In genomic region chr21:44485254-44485793, GRCh38 we compare ENCODE assay signal across 1 cellular context.
TF ChIP-seq lines count a peak whose summit lies in the region.

No MANE protein-coding gene starts in this region.

TF ChIP-seq in K562, 482 proteins besides CTCF, POLR2A, EP300 and RAD21 (continued from another document and continues in another):
- TF ChIP-seq ZNF639 (CRISPR knock-in tag; conservative IDR thresholded peaks at IDR 0.05 in 1 of 2, IDR thresholded peaks at IDR 0.05 in 1 of 2), result no peak
- no peak for TF ChIP-seq RBM34 (IDR thresholded peaks at IDR 0.05; ENCODE audit: borderline replicate concordance, insufficient read depth, low read length)
- TF ChIP-seq LARP7 (IDR thresholded peaks at IDR 0.05), result no peak
- TF ChIP-seq FOXJ2 (tag; IDR thresholded peaks at IDR 0.05), result no peak
- 0 out of 4 replicates have a peak, but pooled peaks of 1 of the 2 experiments have one; percentile 49 for TF ChIP-seq UBTF (IDR thresholded peaks at IDR 0.05; ENCODE audit: borderline replicate concordance in 1 of 2, low read depth in 2 of 2, low read length in 2 of 2)
- no peak for TF ChIP-seq MYC (IDR thresholded peaks at IDR 0.05; ENCODE audit: low read depth, low read length)
- no peak for TF ChIP-seq MYC (CRISPR knock-in tag; IDR thresholded peaks at IDR 0.05; ENCODE audit: borderline replicate concordance, low read depth)
- no peak for TF ChIP-seq TAF15 (IDR thresholded peaks at IDR 0.05; ENCODE audit: low read depth, low read length)
- no peak for TF ChIP-seq RBBP5 (IDR thresholded peaks at IDR 0.05; ENCODE audit: borderline replicate concordance, insufficient read depth, low read length, poor library complexity, severe bottlenecking)
- TF ChIP-seq ZNF224 (CRISPR knock-in tag; IDR thresholded peaks at IDR 0.05), result no peak
- no peak for TF ChIP-seq RERE (CRISPR knock-in tag; IDR thresholded peaks at IDR 0.05; ENCODE audit: borderline replicate concordance)
- TF ChIP-seq ZBTB8A (IDR thresholded peaks at IDR 0.05; ENCODE audit: partially characterized antibody), result no peak
- 0 out of 2 replicates have a peak, but pooled peaks have one; percentile 8 for TF ChIP-seq JUND (IDR thresholded peaks at IDR 0.05; ENCODE audit: borderline replicate concordance, low read depth, low read length)
- no peak for TF ChIP-seq JUND (tag; IDR thresholded peaks at IDR 0.05; ENCODE audit: borderline replicate concordance, low read depth, low read length)
- TF ChIP-seq NR2C1 (IDR thresholded peaks at IDR 0.05), result no peak
- TF ChIP-seq NR2C1 (tag; IDR thresholded peaks at IDR 0.05), result no peak
- TF ChIP-seq YY1 (IDR thresholded peaks at IDR 0.05; ENCODE audit: borderline replicate concordance in 1 of 3, control insufficient read depth in 1 of 3, extremely low read depth in 1 of 3, insufficient read depth in 3 of 3, insufficient read length in 1 of 3, insufficient replicate concordance in 2 of 3, low read depth in 1 of 3, low read length in 2 of 3), result no peak
- no peak for TF ChIP-seq CAMTA2 (CRISPR knock-in tag; conservative IDR thresholded peaks at IDR 0.05)
- peak; percentile 95 for TF ChIP-seq KLF13 (tag; IDR thresholded peaks at IDR 0.05; ENCODE audit: borderline replicate concordance, low read depth)
- TF ChIP-seq MTA2 (IDR thresholded peaks at IDR 0.05; ENCODE audit: low read depth), result no peak
- no peak for TF ChIP-seq ZNF184 (CRISPR knock-in tag; IDR thresholded peaks at IDR 0.05)
- no peak for TF ChIP-seq COPS2 (conservative IDR thresholded peaks at IDR 0.05)
- no peak for TF ChIP-seq SIRT6 (IDR thresholded peaks at IDR 0.05; ENCODE audit: low read depth, low read length)
- no peak for TF ChIP-seq ATF4 (CRISPR knock-in tag; IDR thresholded peaks at IDR 0.05)
- no peak for TF ChIP-seq GABPB2 (CRISPR knock-in tag; conservative IDR thresholded peaks at IDR 0.05)
- TF ChIP-seq MEF2D (tag; conservative IDR thresholded peaks at IDR 0.05; ENCODE audit: low read depth), result no peak
- TF ChIP-seq ZNF41 (CRISPR knock-in tag; conservative IDR thresholded peaks at IDR 0.05), result no peak
- no peak for TF ChIP-seq FOXA3 (CRISPR knock-in tag; conservative IDR thresholded peaks at IDR 0.05 in 1 of 2, IDR thresholded peaks at IDR 0.05 in 1 of 2)
- no peak for TF ChIP-seq RFX5 (IDR thresholded peaks at IDR 0.05; ENCODE audit: low read depth, low read length)
- no peak for TF ChIP-seq HNRNPUL1 (IDR thresholded peaks at IDR 0.05; ENCODE audit: low read length)
- peak; percentile 27; the same call in 1 of the 2 replicates for TF ChIP-seq TFAP4 (CRISPR knock-in tag; IDR thresholded peaks at IDR 0.05; ENCODE audit: borderline replicate concordance)
- TF ChIP-seq ZNF507 (tag; conservative IDR thresholded peaks at IDR 0.05), result no peak
- TF ChIP-seq ZMIZ1 (IDR thresholded peaks at IDR 0.05; ENCODE audit: low read depth in 2 of 2, low read length in 2 of 2), result 0 out of 4 replicates have a peak, but pooled peaks of 1 of the 2 experiments have one; percentile 20
- TF ChIP-seq SAFB (IDR thresholded peaks at IDR 0.05; ENCODE audit: borderline replicate concordance, low read depth, low read length), result no peak
- TF ChIP-seq SREBF2 (CRISPR knock-in tag; IDR thresholded peaks at IDR 0.05), result no peak
- TF ChIP-seq MCM7 (IDR thresholded peaks at IDR 0.05), result no peak
- TF ChIP-seq NCOA6 (IDR thresholded peaks at IDR 0.05), result no peak
- TF ChIP-seq POLR2H (tag; IDR thresholded peaks at IDR 0.05; ENCODE audit: low read depth), result no peak
- TF ChIP-seq MITF (IDR thresholded peaks at IDR 0.05), result no peak
- TF ChIP-seq TBL1XR1 (IDR thresholded peaks at IDR 0.05; ENCODE audit: low read length in 2 of 2), result no peak
- TF ChIP-seq ZNF282 (CRISPR knock-in tag; IDR thresholded peaks at IDR 0.05), result no peak
- no peak for TF ChIP-seq E2F5 (CRISPR knock-in tag; IDR thresholded peaks at IDR 0.05)
- no peak for TF ChIP-seq THRAP3 (IDR thresholded peaks at IDR 0.05; ENCODE audit: borderline replicate concordance)
- no peak for TF ChIP-seq KHSRP (IDR thresholded peaks at IDR 0.05)
- TF ChIP-seq ZNF76 (CRISPR knock-in tag; IDR thresholded peaks at IDR 0.05; ENCODE audit: borderline replicate concordance), result 0 out of 2 replicates have a peak, but pooled peaks have one; percentile 66
- TF ChIP-seq BMI1 (IDR thresholded peaks at IDR 0.05; ENCODE audit: low read length), result no peak
- TF ChIP-seq BRD4 (IDR thresholded peaks at IDR 0.05), result no peak
- TF ChIP-seq ATF6 (CRISPR knock-in tag; IDR thresholded peaks at IDR 0.05), result no peak
